In genomic region chr18:63137999-63138448, GRCh38 we compare ENCODE assay signal across 8 cellular contexts.
A peak's percentile ranks its signal among the peaks of the same experiment; 100 is the strongest.
DNase-seq lines count a peak whose midpoint lies in the region; ATAC-seq lines count a peak whose summit lies in the region.

No MANE protein-coding gene starts in this region.

- peak; percentile 62 for DNase-seq in activated T-cell treated with anti-CD3 and anti-CD28 coated beads, Interleukin-2, amount 50 U/mL, for 1 hour
- no peak for DNase-seq in activated T-cell treated with anti-CD3 and anti-CD28 coated beads for 4 hours
- DNase-seq in T follicular helper cell (ENCODE audit: low read depth): peak; percentile 52
- peak; percentile 55 for DNase-seq in effector CD4-positive, alpha-beta T cell
- peak; percentile 34 for DNase-seq in stimulated activated CD4-positive, alpha-beta T cell treated with anti-CD3 and anti-CD28 coated beads, Interleukin-4, amount 100 ng/mL, for 1 hour
- DNase-seq in EL: no peak
- DNase-seq in NCI-H1694 (lab: John Stamatoyannopoulos, UW): no peak

- no peak for ATAC-seq in HG02571 (IDR thresholded peaks at IDR 0.05; ENCODE audit: unreplicated experiment)

Comparison
In these comparisons a context has a peak if more than half of its experiments do, and no peak if none do; other contexts are left out.
1. DNase-seq: peak in activated T-cell treated with anti-CD3 and anti-CD28 coated beads, Interleukin-2, amount 50 U/mL, for 1 hour (single experiment), T follicular helper cell (single experiment), effector CD4-positive, alpha-beta T cell (single experiment) and stimulated activated CD4-positive, alpha-beta T cell treated with anti-CD3 and anti-CD28 coated beads, Interleukin-4, amount 100 ng/mL, for 1 hour (single experiment); none in activated T-cell treated with anti-CD3 and anti-CD28 coated beads for 4 hours (single experiment), EL (single experiment) and NCI-H1694 (single experiment).